Comparison of ENCODE assay signal across 24 cellular contexts in genomic region chr17:9204026-9204425, GRCh38.
"Had no signal": no experiment of that assay in that cellular context is flagged by ENCODE, and none has a peak within 500 bp of the region (broad histone marks: within the 10 kb centered on the region; RNA-seq: fewer than 3 reads in every experiment).

No MANE protein-coding gene starts in this region.

- DNase-seq: activated CD4-positive, alpha-beta T cell treated with anti-CD3 and anti-CD28 coated beads for 36 hours; activated CD4-positive, CD25-positive, alpha-beta regulatory T cell; activated CD8-positive, alpha-beta T cell treated with anti-CD3 and anti-CD28 coated beads, Interleukin-2, amount 10 ng/mL, durations not matched to agents 7 days and 5 days; activated effector memory CD4-positive, alpha-beta T cell treated with anti-CD3 and anti-CD28 coated beads, Interleukin-2, amount 50 U/mL, for 16 hours; activated naive CD4-positive, alpha-beta T cell treated with anti-CD3 and anti-CD28 coated beads for 36 hours; activated naive CD8-positive, alpha-beta T cell treated with anti-CD3 and anti-CD28 coated beads, Interleukin-2, amount 10 ng/mL, durations not matched to agents 7 days and 5 days; amniotic stem cell; brain microvascular endothelial cell; gastrocnemius medialis; glutamatergic neuron; lower lobe of right lung; mesendoderm; ovary; sigmoid colon; stimulated activated CD4-positive, alpha-beta T cell treated with anti-CD3 and anti-CD28 coated beads, Interleukin-4, amount 100 ng/mL, for 24 hours; stomach; T-helper 2 cell; tibial artery; upper lobe of right lung had no signal

- H3K9me3 ChIP-seq: gastrocnemius medialis, left lung, lower lobe of right lung, ovary, sigmoid colon, stomach, tibial artery, upper lobe of right lung had no signal

- H3K4me3 ChIP-seq: gastrocnemius medialis, left lung, lower lobe of right lung, ovary, sigmoid colon, stomach, tibial artery, upper lobe of right lung had no signal

- H3K36me3 Mint-ChIP-seq: activated naive CD8-positive, alpha-beta T cell treated with anti-CD3 and anti-CD28 coated beads, Interleukin-2, amount 10 ng/mL, durations not matched to agents 7 days and 5 days; stimulated activated memory B cell treated with anti-CD40 and anti-IgM and Interleukin-4, amounts not matched to agents 10 μg/mL and 1 μg/mL and 100 μg/mL, for 72 hours had no signal

- H3K36me3 ChIP-seq: brain microvascular endothelial cell, gastrocnemius medialis, left lung, lower lobe of right lung, ovary, sigmoid colon, stomach, tibial artery, upper lobe of right lung had no signal

- H3K4me3 Mint-ChIP-seq: activated CD4-positive, alpha-beta T cell treated with anti-CD3 and anti-CD28 coated beads for 36 hours; activated CD8-positive, alpha-beta T cell treated with anti-CD3 and anti-CD28 coated beads, Interleukin-2, amount 10 ng/mL, durations not matched to agents 7 days and 5 days; activated naive CD4-positive, alpha-beta T cell treated with anti-CD3 and anti-CD28 coated beads for 36 hours; activated naive CD8-positive, alpha-beta T cell treated with anti-CD3 and anti-CD28 coated beads, Interleukin-2, amount 10 ng/mL, durations not matched to agents 7 days and 5 days; nephron; stimulated activated memory B cell treated with anti-CD40 and anti-IgM and Interleukin-4, amounts not matched to agents 10 μg/mL and 1 μg/mL and 100 μg/mL, for 72 hours had no signal

- H3K27me3 ChIP-seq: brain microvascular endothelial cell, gastrocnemius medialis, ovary, sigmoid colon, stomach, tibial artery, upper lobe of right lung had no signal

- H3K9me3 Mint-ChIP-seq: activated naive CD4-positive, alpha-beta T cell treated with anti-CD3 and anti-CD28 coated beads for 36 hours; nephron had no signal

- H3K27ac ChIP-seq: brain microvascular endothelial cell, epithelial cell of prostate, gastrocnemius medialis, left lung, lower lobe of right lung, ovary, sigmoid colon, stomach, tibial artery, upper lobe of right lung had no signal

- ATAC-seq: activated CD4-positive, alpha-beta T cell treated with anti-CD3 and anti-CD28 coated beads for 36 hours; activated CD8-positive, alpha-beta T cell treated with anti-CD3 and anti-CD28 coated beads, Interleukin-2, amount 10 ng/mL, durations not matched to agents 7 days and 5 days; gastrocnemius medialis; left lung; lower lobe of right lung; stimulated activated memory B cell treated with anti-CD40 and anti-IgM and Interleukin-4, amounts not matched to agents 10 μg/mL and 1 μg/mL and 100 μg/mL, for 72 hours; upper lobe of right lung had no signal

- H3K27ac Mint-ChIP-seq: activated CD4-positive, alpha-beta T cell treated with anti-CD3 and anti-CD28 coated beads for 36 hours; activated CD8-positive, alpha-beta T cell treated with anti-CD3 and anti-CD28 coated beads, Interleukin-2, amount 10 ng/mL, durations not matched to agents 7 days and 5 days; activated naive CD4-positive, alpha-beta T cell treated with anti-CD3 and anti-CD28 coated beads for 36 hours; activated naive CD8-positive, alpha-beta T cell treated with anti-CD3 and anti-CD28 coated beads, Interleukin-2, amount 10 ng/mL, durations not matched to agents 7 days and 5 days; progenitor cell of endocrine pancreas had no signal
